ENCODE assay signal across 1 cellular context in genomic region chr13:40251343-40252032, GRCh38.
TF ChIP-seq lines count a peak whose summit lies in the region.

No MANE protein-coding gene starts in this region.

TF ChIP-seq in HEK293, 187 proteins besides CTCF, POLR2A, EP300 and RAD21 (continued from another document):
- TF ChIP-seq ZNF518A (tag by site-specific recombination; conservative IDR thresholded peaks at IDR 0.05; ENCODE audit: low read depth) (no peak), ZNF248 (tag by site-specific recombination; IDR thresholded peaks at IDR 0.05) (no peak), HOXA7 (CRISPR knock-in tag; IDR thresholded peaks at IDR 0.05; ENCODE audit: borderline replicate concordance) (no peak), EGR2 (tag by site-specific recombination; IDR thresholded peaks at IDR 0.05; ENCODE audit: low read depth) (no peak)
